26 cellular contexts compared by ENCODE assay signal in genomic region chr2:172887280-172887679, GRCh38.
"Had no signal": no experiment of that assay in that cellular context is flagged by ENCODE, and none has a peak within 500 bp of the region (broad histone marks: within the 10 kb centered on the region; RNA-seq: fewer than 3 reads in every experiment).

No MANE protein-coding gene starts in this region.

- H3K27me3 ChIP-seq: ovary, right atrium auricular region, stomach, testis, thyroid gland, upper lobe of right lung had no signal

- H3K36me3 Mint-ChIP-seq: immature natural killer cell; naive B cell; natural killer cell; stimulated activated naive B cell treated with anti-CD40 and anti-IgM and Interleukin-4, amounts not matched to agents 10 μg/mL and 1 μg/mL and 100 μg/mL, for 72 hours had no signal

- H3K4me3 Mint-ChIP-seq: immature natural killer cell; mesothelial cell of epicardium; natural killer cell; stimulated activated naive B cell treated with anti-CD40 and anti-IgM and Interleukin-4, amounts not matched to agents 10 μg/mL and 1 μg/mL and 100 μg/mL, for 72 hours had no signal

- H3K27ac Mint-ChIP-seq: immature natural killer cell; mesothelial cell of epicardium; naive B cell; natural killer cell; progenitor cell of endocrine pancreas; stimulated activated naive B cell treated with anti-CD40 and anti-IgM and Interleukin-4, amounts not matched to agents 10 μg/mL and 1 μg/mL and 100 μg/mL, for 72 hours had no signal

- H3K4me3 ChIP-seq: left ventricle myocardium inferior, lung, ovary, right atrium auricular region, skin epidermis, stomach, testis, thyroid gland, transverse colon, upper lobe of right lung had no signal

- H3K36me3 ChIP-seq: left ventricle myocardium inferior, ovary, right atrium auricular region, stomach, thyroid gland, transverse colon, upper lobe of right lung had no signal

- ATAC-seq: left colon; natural killer cell; sciatic nerve; stimulated activated naive B cell treated with anti-CD40 and anti-IgM and Interleukin-4, amounts not matched to agents 10 μg/mL and 1 μg/mL and 100 μg/mL, for 72 hours; stimulated activated naive CD8-positive, alpha-beta T cell treated with anti-CD3 and anti-CD28 coated beads, Interleukin-15, Interleukin-2, amounts not matched to agents 100 U/mL and 50 U/mL, for 24 hours; upper lobe of right lung had no signal

- H3K27me3 Mint-ChIP-seq: progenitor cell of endocrine pancreas had no signal

- H3K27ac ChIP-seq: left ventricle myocardium inferior, ovary, right atrium auricular region, skin epidermis, stomach, testis, thyroid gland, transverse colon, upper lobe of right lung had no signal

- H3K9me3 Mint-ChIP-seq: immature natural killer cell; mesothelial cell of epicardium; naive B cell; natural killer cell; stimulated activated naive B cell treated with anti-CD40 and anti-IgM and Interleukin-4, amounts not matched to agents 10 μg/mL and 1 μg/mL and 100 μg/mL, for 72 hours had no signal

- H3K9me3 ChIP-seq: left ventricle myocardium inferior, ovary, right atrium auricular region, stomach, testis, thyroid gland, transverse colon, upper lobe of right lung had no signal

- DNase-seq: hypothalamus; immature natural killer cell; kidney; left colon; left ventricle myocardium inferior; mesendoderm; naive B cell; natural killer cell; ovary; stimulated activated CD4-positive, alpha-beta T cell treated with anti-CD3 and anti-CD28 coated beads, Interleukin-12 subunit alpha, Interleukin-12 subunit beta, amount 100 ng/mL, for 4 hours; stimulated activated CD4-positive, alpha-beta T cell treated with anti-CD3 and anti-CD28 coated beads, Interleukin-15, amount 100 ng/mL, for 24 hours; stimulated activated CD4-positive, alpha-beta T cell treated with anti-CD3 and anti-CD28 coated beads, Interleukin-2, amount 100 ng/mL, for 24 hours; stimulated activated CD4-positive, alpha-beta T cell treated with anti-CD3 and anti-CD28 coated beads, Interleukin-4, amount 100 ng/mL, for 1 hour; stimulated activated naive B cell treated with anti-CD40 and anti-IgM and Interleukin-4, amounts not matched to agents 10 μg/mL and 1 μg/mL and 100 μg/mL, for 72 hours; stimulated activated naive CD8-positive, alpha-beta T cell treated with anti-CD3 and anti-CD28 coated beads, Interleukin-15, Interleukin-2, amounts not matched to agents 100 U/mL and 50 U/mL, for 24 hours; stomach; testis; thyroid gland; transverse colon; upper lobe of right lung had no signal

- H3K4me1 ChIP-seq: stomach, thyroid gland, upper lobe of right lung had no signal

- H3K4me1 Mint-ChIP-seq: immature natural killer cell, naive B cell, natural killer cell had no signal
